24 cellular contexts compared by ENCODE assay signal in genomic region chr10:31520982-31521381, GRCh38.
"Had no signal": no experiment of that assay in that cellular context is flagged by ENCODE, and none has a peak within 500 bp of the region (broad histone marks: within the 10 kb centered on the region; RNA-seq: fewer than 3 reads in every experiment).

No MANE protein-coding gene starts in this region.

- DNase-seq: activated CD4-positive, alpha-beta T cell treated with anti-CD3 and anti-CD28 coated beads for 48 hours; activated CD4-positive, alpha-beta T cell treated with anti-CD3 and anti-CD28 coated beads, Interleukin-2, amount 50 U/mL, for 4 hours; activated CD4-positive, CD25-positive, alpha-beta regulatory T cell treated with anti-CD3 and anti-CD28 coated beads, Interleukin-2, amount 50 U/mL, for 72 hours; activated CD8-positive, alpha-beta memory T cell treated with anti-CD3 and anti-CD28 coated beads, Interleukin-2, amount 50 U/mL, for 48 hours; activated CD8-positive, alpha-beta T cell treated with anti-CD3 and anti-CD28 coated beads, Interleukin-2, amount 10 ng/mL, durations not matched to agents 7 days and 5 days; activated T-cell treated with anti-CD3 and anti-CD28 coated beads, Interleukin-2, amount 50 U/mL, for 1 hour; aorta; body of pancreas; central memory CD4-positive, alpha-beta T cell; KG1; MV-4-11; NCI-H1092 treated with DMSO at 0.1 percent for 48 hours; NCI-H1417 treated with DMSO at 0.1 percent for 48 hours; NCI-H187; NCI-H2081; NCI-H446; NCI-H524; PC-9 had no signal

- H3K4me3 ChIP-seq: body of pancreas, PC-9, SJSA1 had no signal

- H3K9me3 Mint-ChIP-seq: activated naive CD4-positive, alpha-beta T cell treated with anti-CD3 and anti-CD28 coated beads, Interleukin-2, amount 50 U/mL, for 24 hours; T-helper 1 cell treated with Interleukin-12 subunit alpha and Interleukin-12 subunit beta and Interleukin-4 antibody, amounts not matched to agents 30 μg/mL and 1 μg/mL, for 36 hours had no signal

- H3K27me3 ChIP-seq: body of pancreas, SJSA1 had no signal

- ATAC-seq: activated CD8-positive, alpha-beta T cell treated with anti-CD3 and anti-CD28 coated beads, Interleukin-2, amount 10 ng/mL, durations not matched to agents 7 days and 5 days; body of pancreas; Right ventricle myocardium inferior; WTC11 had no signal

- H3K27ac ChIP-seq: body of pancreas, PC-9, SJSA1 had no signal

- H3K4me3 Mint-ChIP-seq: activated CD8-positive, alpha-beta T cell treated with anti-CD3 and anti-CD28 coated beads, Interleukin-2, amount 10 ng/mL, durations not matched to agents 7 days and 5 days; activated naive CD4-positive, alpha-beta T cell treated with anti-CD3 and anti-CD28 coated beads, Interleukin-2, amount 50 U/mL, for 24 hours; T-helper 1 cell treated with Interleukin-12 subunit alpha and Interleukin-12 subunit beta and Interleukin-4 antibody, amounts not matched to agents 30 μg/mL and 1 μg/mL, for 36 hours; WTC11 had no signal

- H3K36me3 Mint-ChIP-seq: WTC11 had no signal

- H3K27ac Mint-ChIP-seq: activated CD8-positive, alpha-beta T cell treated with anti-CD3 and anti-CD28 coated beads, Interleukin-2, amount 10 ng/mL, durations not matched to agents 7 days and 5 days; activated naive CD4-positive, alpha-beta T cell treated with anti-CD3 and anti-CD28 coated beads, Interleukin-2, amount 50 U/mL, for 24 hours; T-helper 1 cell treated with Interleukin-12 subunit alpha and Interleukin-12 subunit beta and Interleukin-4 antibody, amounts not matched to agents 30 μg/mL and 1 μg/mL, for 36 hours; WTC11 had no signal

- H3K4me2 ChIP-seq: PC-9 had no signal

- H3K9me3 ChIP-seq: body of pancreas, SJSA1 had no signal

- H3K4me1 ChIP-seq: body of pancreas, SJSA1 had no signal

- H2AFZ ChIP-seq: PC-9 had no signal

- FAIRE-seq: bronchial epithelial cell had no signal
